ENCODE assay signal across 1 cellular context in genomic region chr2:171210864-171211431, GRCh38.
TF ChIP-seq lines count a peak whose summit lies in the region.

No MANE protein-coding gene starts in this region.

TF ChIP-seq in GM23338, 12 proteins besides CTCF, POLR2A, EP300 and RAD21 (continued from another document):
- no peak for TF ChIP-seq ZNF462 (CRISPR knock-in tag; IDR thresholded peaks at IDR 0.05)
- no peak for TF ChIP-seq ZNF331 (CRISPR knock-in tag; IDR thresholded peaks at IDR 0.05; ENCODE audit: low read depth)
- no peak for TF ChIP-seq EZH2phosphoT487 (IDR thresholded peaks at IDR 0.05; ENCODE audit: unreplicated experiment)
- TF ChIP-seq ETS1 (IDR thresholded peaks at IDR 0.05) = no peak
- no peak for TF ChIP-seq POLR2AphosphoS5 (IDR thresholded peaks at IDR 0.05; ENCODE audit: low read depth)
- no peak for TF ChIP-seq ZNF114 (CRISPR knock-in tag; IDR thresholded peaks at IDR 0.05)
- TF ChIP-seq JUNB (IDR thresholded peaks at IDR 0.05; ENCODE audit: unreplicated experiment) = no peak
- TF ChIP-seq STAT1 (IDR thresholded peaks at IDR 0.05; ENCODE audit: unreplicated experiment) = no peak
TF ChIP-seq in GM23338: peak in this region for 0.
